In the genomic region with DNA sequence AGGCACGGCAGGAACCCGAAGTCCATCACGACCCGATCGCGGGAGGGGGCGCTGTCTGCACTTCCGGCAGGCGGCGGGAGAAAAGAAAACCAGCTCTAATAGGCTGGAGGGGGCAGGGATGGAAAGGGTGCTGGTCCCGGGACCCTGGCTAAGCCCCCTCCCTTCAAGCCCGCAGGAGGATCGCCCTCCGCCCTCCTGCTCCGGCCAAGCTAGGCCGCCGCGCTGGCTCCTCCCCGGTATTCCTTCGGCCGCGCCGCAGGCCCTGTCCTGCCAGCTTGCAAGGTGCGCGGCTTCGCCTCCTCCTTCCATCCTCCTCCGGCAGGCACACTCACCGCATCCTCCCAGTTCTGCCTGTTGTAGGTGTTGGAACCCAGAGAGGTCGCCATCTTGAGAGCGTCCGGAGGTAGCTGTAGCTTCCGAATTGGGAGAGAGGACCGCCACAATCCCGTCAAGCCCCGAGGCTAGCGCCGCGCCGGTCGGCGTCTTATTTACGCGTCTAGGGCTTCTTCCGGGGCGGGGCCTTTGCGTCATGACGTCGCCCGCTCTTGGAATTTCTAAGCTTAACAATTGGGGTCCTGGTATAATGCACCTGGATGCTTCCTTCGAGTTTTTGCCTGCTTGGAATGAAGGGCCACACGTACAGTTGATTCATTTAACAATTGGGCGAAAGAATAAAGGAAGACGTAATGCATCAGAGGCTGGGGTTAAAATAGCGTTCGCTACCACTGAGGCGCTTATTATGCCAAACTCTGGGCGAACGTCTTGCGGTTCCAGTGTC, we compare ENCODE assay signal across 8 cellular contexts. TPM values are rescaled to one million over a fixed set of nuclear protein-coding genes. Genes with fewer than 3 reads are reported as not detected.
DNase-seq lines count a peak whose midpoint lies in the region; ATAC-seq and TF ChIP-seq lines count a peak whose summit lies in the region.

A gene (minus strand): TSS at position 463 of the 778 bp plus-strand sequence. CDS start 77 bp downstream, at position 386.

- H3K9me3 Mint-ChIP-seq in activated CD4-positive, alpha-beta T cell treated with anti-CD3 and anti-CD28 coated beads for 36 hours (ENCODE audit: low read depth): no peaks in the 10 kb centered on the region

- peak; percentile 91 for DNase-seq in BE2C
- DNase-seq in NCI-H510A treated with DMSO at 0.1 percent for 48 hours (lab: John Stamatoyannopoulos, UW): peak; percentile 91
- peak; percentile 95 for DNase-seq in activated CD4-positive, alpha-beta T cell treated with anti-CD3 and anti-CD28 coated beads for 36 hours
- peak; percentile 95 for DNase-seq in colonic mucosa
- peak; percentile 91 to 97 for DNase-seq in left colon
- peak; percentile 90 for DNase-seq in stimulated activated CD4-positive, alpha-beta T cell treated with anti-CD3 and anti-CD28 coated beads, Interleukin-1b, Interleukin-23, amount 100 ng/mL, for 48 hours

- CTCF ChIA-PET in activated CD4-positive, alpha-beta T cell treated with anti-CD3 and anti-CD28 coated beads for 36 hours (lab: Charles Lee): interaction anchor here (0.5 to 4.3 kb wide), 34 partner anchors 8 to 304 kb away, joined by 3 to 26 read pairs (median 4); a partner anchor contains a TSS

- intact Hi-C loops in activated CD4-positive, alpha-beta T cell treated with anti-CD3 and anti-CD28 coated beads for 36 hours (cut with DNase I, micrococcal nuclease): loop anchor here (1.0 to 5.0 kb wide), 14 partner anchors 58 to 700 kb away; a partner anchor contains a TSS
- intact Hi-C loops in colonic mucosa (cut with DNase I) (loop anchor here (5.0 kb wide), 1 partner anchor 77 kb away; a partner anchor contains a TSS), left colon (cut with DNase I, micrococcal nuclease) (loop anchor here in 1 of 2 donors (10.0 kb wide), 1 partner anchor 144 kb away; a partner anchor contains a TSS)

- H3K27ac ChIP-seq in colonic mucosa: peak within 1 kb of the TSS; percentile 93

- peak within 1 kb of the TSS; percentile 90 to 96 for H3K9ac ChIP-seq in colonic mucosa (ENCODE audit: low read depth in 2 of 2, low read length in 2 of 2)

- no peak within 1 kb of the TSS for H3K4me3 Mint-ChIP-seq in activated CD4-positive, alpha-beta T cell treated with anti-CD3 and anti-CD28 coated beads for 36 hours

- no peaks in the 10 kb centered on the region for H3K9me3 ChIP-seq in BE2C
- no peaks in the 10 kb centered on the region for H3K9me3 ChIP-seq in colonic mucosa

- H3K4me1 Mint-ChIP-seq in activated CD4-positive, alpha-beta T cell treated with anti-CD3 and anti-CD28 coated beads for 36 hours: peaks cover 15% of the 10 kb centered on the region

- H3K27me3 ChIP-seq in BE2C: no peaks in the 10 kb centered on the region
- H3K27me3 ChIP-seq in colonic mucosa: no peaks in the 10 kb centered on the region

- H3K36me3 ChIP-seq in BE2C (peaks cover 27% of the 10 kb centered on the region), colonic mucosa (peaks cover 17% of the 10 kb centered on the region)

- H3K4me3 ChIP-seq in BE2C (ENCODE audit: low read depth, low read length) (peak within 1 kb of the TSS; percentile 99), colonic mucosa (peak within 1 kb of the TSS; percentile 96)

- TF ChIP-seq POLR2A in GM19099 (IDR thresholded peaks at IDR 0.05; ENCODE audit: extremely low read depth, insufficient read length, low read depth): peak; percentile 85

- H3K36me3 Mint-ChIP-seq in activated CD4-positive, alpha-beta T cell treated with anti-CD3 and anti-CD28 coated beads for 36 hours (ENCODE audit: low read depth): peaks cover 19% of the 10 kb centered on the region

- H3K27ac Mint-ChIP-seq in activated CD4-positive, alpha-beta T cell treated with anti-CD3 and anti-CD28 coated beads for 36 hours: no peak within 1 kb of the TSS

- no peaks in the 10 kb centered on the region for H3K4me1 ChIP-seq in BE2C
- H3K4me1 ChIP-seq in colonic mucosa: peaks cover 9% of the 10 kb centered on the region

- ATAC-seq in HG03432 (IDR thresholded peaks at IDR 0.05; ENCODE audit: unreplicated experiment): peak; percentile 96
- peak; percentile 95 for ATAC-seq in activated CD4-positive, alpha-beta T cell treated with anti-CD3 and anti-CD28 coated beads for 36 hours
- peak; percentile 93 for ATAC-seq in left colon

- no peaks in the 10 kb centered on the region for H3K27me3 Mint-ChIP-seq in activated CD4-positive, alpha-beta T cell treated with anti-CD3 and anti-CD28 coated beads for 36 hours

- POLR2A ChIA-PET in activated CD4-positive, alpha-beta T cell treated with anti-CD3 and anti-CD28 coated beads for 36 hours (lab: Charles Lee): interaction anchor here (0.6 to 2.7 kb wide), 12 partner anchors 10 to 251 kb away, joined by 3 to 20 read pairs (median 6); a partner anchor contains a TSS

- peak; percentile 59 for TF ChIP-seq CTCF in BE2C (IDR thresholded peaks at IDR 0.05; ENCODE audit: low read depth, low read length)
- peak; percentile 60 for TF ChIP-seq CTCF in colonic mucosa (IDR thresholded peaks at IDR 0.05)

RNA-seq across cellular contexts. Expression of the gene that starts here (rescaled TPM):
- polyA plus RNA-seq in BE2C (2012; ENCODE audit: insufficient read depth, insufficient read length, low read depth): 125 TPM
- total RNA-seq in activated CD4-positive, alpha-beta T cell treated with anti-CD3 and anti-CD28 coated beads for 36 hours: 10 to 100 TPM; 59.9 to 61.8 TPM
- total RNA-seq in colonic mucosa (10 to 100 TPM; 40.0 to 42.6 TPM), left colon (10 to 100 TPM; 29.3 to 39.5 TPM)

Comparison
In these comparisons a context has a peak if more than half of its experiments do, and no peak if none do; other contexts are left out.
1. Peak in every context shown above with its lines: DNase-seq, ATAC-seq, H3K4me3 ChIP-seq and H3K27ac ChIP-seq.